In the genomic region with DNA sequence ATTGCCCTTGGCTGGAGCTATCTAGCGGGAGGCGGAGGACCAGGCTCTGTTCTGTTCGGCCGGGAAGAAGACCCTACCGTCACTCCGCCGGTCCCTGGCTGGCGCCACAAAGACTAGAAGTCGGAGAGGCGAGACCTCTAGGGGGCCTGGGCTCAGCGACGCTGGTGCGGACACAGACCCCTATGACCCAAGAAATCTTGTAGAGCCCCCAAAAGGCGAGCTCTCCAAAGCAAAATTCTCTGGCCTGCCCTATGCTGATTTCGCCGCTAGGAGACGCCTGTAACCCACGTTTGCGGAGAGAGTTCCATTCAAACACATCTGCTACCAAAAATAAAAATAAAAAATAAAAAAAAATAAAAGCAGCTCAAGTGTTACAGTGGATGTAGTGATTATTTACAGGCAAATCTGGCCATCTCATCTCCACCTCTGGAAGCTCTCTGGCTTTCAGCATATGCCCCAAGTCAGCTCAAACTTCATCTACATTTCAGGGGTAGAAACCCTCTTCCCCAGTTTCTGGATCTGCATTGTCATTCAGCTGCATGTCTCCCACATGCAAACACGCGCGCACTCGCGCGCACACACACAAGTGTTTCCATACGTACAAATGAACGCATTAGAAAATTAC, we compare ENCODE assay signal across 8 cellular contexts. TPM values are rescaled to one million over a fixed set of nuclear protein-coding genes. Genes with fewer than 3 reads are reported as not detected.
DNase-seq lines count a peak whose midpoint lies in the region; ATAC-seq and TF ChIP-seq lines count a peak whose summit lies in the region.

No MANE protein-coding gene starts in this region.

- peak; percentile 39 for ATAC-seq in GM18858 (IDR thresholded peaks at IDR 0.05; ENCODE audit: unreplicated experiment)

- peak; percentile 91 for TF ChIP-seq CTCF in glutamatergic neuron (IDR thresholded peaks at IDR 0.05; ENCODE audit: partially characterized antibody, unreplicated experiment)

- peaks cover 31% of the 10 kb centered on the region for H3K27me3 ChIP-seq in BLaER1
- H3K27me3 ChIP-seq in HUES6 (ENCODE audit: control insufficient read depth, insufficient read depth, low read length) = peaks cover 55% of the 10 kb centered on the region

- H3K9me3 ChIP-seq in BLaER1 (peaks cover 48% of the 10 kb centered on the region), HUES6 (ENCODE audit: control insufficient read depth, insufficient read depth, low read depth, low read length) (no peaks in the 10 kb centered on the region)

- peaks cover 7% of the 10 kb centered on the region for H3K9me3 Mint-ChIP-seq in glutamatergic neuron (ENCODE audit: unreplicated experiment)

- peaks cover 24% of the 10 kb centered on the region for H3K27me3 Mint-ChIP-seq in glutamatergic neuron (ENCODE audit: unreplicated experiment)

- H3K4me2 ChIP-seq in BLaER1 = peak overlapping the region; percentile 69

- DNase-seq in UCSD-AML1 (lab: John Stamatoyannopoulos, UW; ENCODE audit: unreplicated experiment) = peak; percentile 12
- peak; percentile 77 for DNase-seq in glutamatergic neuron
- DNase-seq in putamen (ENCODE audit: low spot score) = peak; percentile 89
- no peak for DNase-seq in germinal center (ENCODE audit: low spot score)
- DNase-seq in MV-4-11 (lab: John Stamatoyannopoulos, UW) = no peak

- H3K4me1 Mint-ChIP-seq in glutamatergic neuron (ENCODE audit: low read depth, unreplicated experiment) = peaks cover 18% of the 10 kb centered on the region

- H3K27ac ChIP-seq in BLaER1 = no peak overlapping the region
- no peak overlapping the region for H3K27ac ChIP-seq in HUES6 (ENCODE audit: low read depth, low read length)

- no peaks in the 10 kb centered on the region for H4K20me1 ChIP-seq in BLaER1

- H3K9ac ChIP-seq in BLaER1 = peak overlapping the region; percentile 52; the same call in 1 of the 2 replicates
- peak overlapping the region; percentile 53 for H3K9ac ChIP-seq in HUES6 (ENCODE audit: low read length)

- H3K4me3 ChIP-seq in BLaER1 (peak overlapping the region; percentile 61), HUES6 (ENCODE audit: low read depth, low read length) (peak overlapping the region; percentile 94)

- peaks cover 32% of the 10 kb centered on the region for H3K4me1 ChIP-seq in BLaER1
- peaks cover 20% of the 10 kb centered on the region for H3K4me1 ChIP-seq in HUES6 (ENCODE audit: control insufficient read depth, insufficient read depth, low read length)

- no peaks in the 10 kb centered on the region; the same call in 1 of the 2 replicates for H3K36me3 ChIP-seq in BLaER1
- H3K36me3 ChIP-seq in HUES6 (ENCODE audit: control insufficient read depth, insufficient read depth, low read length) = no peaks in the 10 kb centered on the region

- H3K4me3 Mint-ChIP-seq in glutamatergic neuron (ENCODE audit: unreplicated experiment) = peak overlapping the region; percentile 96

- no peak overlapping the region for H3K27ac Mint-ChIP-seq in glutamatergic neuron (ENCODE audit: unreplicated experiment)

- no peaks in the 10 kb centered on the region for H3K36me3 Mint-ChIP-seq in glutamatergic neuron (ENCODE audit: unreplicated experiment)

RNA-seq across cellular contexts. Expression of gene PCDH10, which starts 2.4 kb away (rescaled TPM):
- total RNA-seq in glutamatergic neuron (ENCODE audit: unreplicated experiment) = 1.7 TPM

Comparison
In these comparisons a context has a peak if more than half of its experiments do, and no peak if none do; other contexts are left out.
1. DNase-seq: peak in UCSD-AML1 (single experiment), glutamatergic neuron (single experiment) and putamen (single experiment); none in germinal center (single experiment) and MV-4-11 (single experiment).